ENCODE assay signal across 27 cellular contexts in genomic region chr6:74752303-74752702, GRCh38.
DNase-seq lines count a peak whose midpoint lies in the region; ATAC-seq, FAIRE-seq and TF ChIP-seq lines count a peak whose summit lies in the region.
"Had no signal": no experiment of that assay in that cellular context is flagged by ENCODE, and none has a peak within 500 bp of the region (broad histone marks: within the 10 kb centered on the region; RNA-seq: fewer than 3 reads in every experiment).

No MANE protein-coding gene starts in this region.

- TF ChIP-seq RAD21 in HepG2 (CRISPR knock-in tag; IDR thresholded peaks at IDR 0.05): no peak

- H3K4me1 ChIP-seq in HepG2 (ENCODE audit: insufficient read depth, low read length) (no peaks in the 10 kb centered on the region), right lobe of liver (no peaks in the 10 kb centered on the region)
- H3K4me1 ChIP-seq: Caco-2, gastrocnemius medialis had no signal

- no peaks in the 10 kb centered on the region for H4K20me1 ChIP-seq in HepG2 (ENCODE audit: insufficient read depth, low read length)
- H4K20me1 ChIP-seq: BLaER1 treated with 17β-estradiol and CSF1 and Interleukin-3, amounts not matched to agents 10 nM and 100 nM had no signal

- no peaks in the 10 kb centered on the region for H3K27me3 ChIP-seq in HepG2 (ENCODE audit: control insufficient read depth in 1 of 2, insufficient read depth in 2 of 2, low read length in 2 of 2)
- no peaks in the 10 kb centered on the region for H3K27me3 ChIP-seq in right lobe of liver
- H3K27me3 ChIP-seq: BLaER1 treated with 17β-estradiol and CSF1 and Interleukin-3, amounts not matched to agents 10 nM and 100 nM; cardiac muscle cell; gastrocnemius medialis; tibial artery had no signal

- TF ChIP-seq EP300 in HepG2 (IDR thresholded peaks at IDR 0.05; ENCODE audit: low read depth in 2 of 2, low read length in 2 of 2) (no peak), HepG2 (CRISPR knock-in tag; IDR thresholded peaks at IDR 0.05; ENCODE audit: borderline replicate concordance) (no peak)

- in situ Hi-C loops in HepG2 (cut with HindIII; ENCODE audit: extremely low pct_ligation_motif_present, low pct_unique_long_range_greater_than_20kb): loop anchor here (10.0 kb wide), 1 partner anchor 452 kb away; the partner anchor contains the start of gene COL12A1

- intact Hi-C loops in HepG2 (cut with micrococcal nuclease; ENCODE audit: unreplicated experiment): loop anchor here (1.0 kb wide), 2 partner anchors 452 to 457 kb away; no protein-coding TSS in a partner anchor
- intact Hi-C loops in right lobe of liver (cut with DNase I): no loop called here

- H3K4me3 ChIP-seq in HepG2 (replicated peaks in 1 of 3; ENCODE audit: insufficient read depth in 1 of 3, low read depth in 2 of 3, low read length in 3 of 3) (no peak overlapping the region), right lobe of liver (no peak overlapping the region), fibroblast of the aortic adventitia (ENCODE audit: low read depth, low read length) (no peak overlapping the region)
- H3K4me3 ChIP-seq: BLaER1 treated with 17β-estradiol and CSF1 and Interleukin-3, amounts not matched to agents 10 nM and 100 nM; cardiac muscle cell; gastrocnemius medialis; tibial artery had no signal

- no peak for FAIRE-seq in HepG2 (lab: Jason Lieb, UNC)
- FAIRE-seq: GM12892, GM19239 had no signal

- no peaks in the 10 kb centered on the region for H3K36me3 ChIP-seq in HepG2 (replicated peaks in 1 of 2; ENCODE audit: control insufficient read depth in 1 of 2, insufficient read depth in 2 of 2, low read length in 2 of 2)
- no peaks in the 10 kb centered on the region for H3K36me3 ChIP-seq in right lobe of liver
- H3K36me3 ChIP-seq: BLaER1 treated with 17β-estradiol and CSF1 and Interleukin-3, amounts not matched to agents 10 nM and 100 nM; cardiac muscle cell; gastrocnemius medialis; tibial artery had no signal

- ATAC-seq in HepG2: no peak
- no peak for ATAC-seq in right lobe of liver
- ATAC-seq in HG03095 (IDR thresholded peaks at IDR 0.05; ENCODE audit: unreplicated experiment): no peak
- ATAC-seq in GM21723 (IDR thresholded peaks at IDR 0.05; ENCODE audit: unreplicated experiment): no peak
- ATAC-seq in GM21447 (IDR thresholded peaks at IDR 0.05; ENCODE audit: unreplicated experiment): no peak
- ATAC-seq: gastrocnemius medialis; stimulated activated naive CD8-positive, alpha-beta T cell treated with anti-CD3 and anti-CD28 coated beads, Interleukin-15, Interleukin-2, amounts not matched to agents 100 U/mL and 50 U/mL, for 24 hours had no signal

- TF ChIP-seq POLR2A in HepG2 (IDR thresholded peaks at IDR 0.05; ENCODE audit: insufficient read depth in 1 of 2, low read depth in 2 of 2, low read length in 2 of 2): no peak
- TF ChIP-seq POLR2A in right lobe of liver (IDR thresholded peaks at IDR 0.05): no peak

- no peaks in the 10 kb centered on the region for H3K9me3 ChIP-seq in HepG2 (ENCODE audit: low read length)
- no peaks in the 10 kb centered on the region for H3K9me3 ChIP-seq in right lobe of liver
- H3K9me3 ChIP-seq: BLaER1 treated with 17β-estradiol and CSF1 and Interleukin-3, amounts not matched to agents 10 nM and 100 nM; Caco-2; gastrocnemius medialis; tibial artery had no signal

- POLR2A ChIA-PET in HepG2 (lab: Yijun Ruan, JAX): no interaction called here

- CTCF ChIA-PET in HepG2 (lab: Yijun Ruan, JAX; ENCODE audit: low intra/inter-chr PET ratio, low total read pairs): interaction anchor here (1.0 to 1.4 kb wide), 2 partner anchors 457 to 459 kb away, joined by 5 to 7 read pairs; no protein-coding TSS in a partner anchor

- DNase-seq in HepG2 (ENCODE audit: low spot score): no peak
- no peak for DNase-seq in right lobe of liver
- no peak for DNase-seq in fibroblast of the aortic adventitia (ENCODE audit: low read depth)
- DNase-seq in NCI-H2171 (lab: John Stamatoyannopoulos, UW): no peak
- DNase-seq: activated CD8-positive, alpha-beta memory T cell treated with anti-CD3 and anti-CD28 coated beads for 24 hours; activated naive CD4-positive, alpha-beta T cell; activated T-cell treated with anti-CD3 and anti-CD28 coated beads, Interleukin-2, amount 50 U/mL, for 24 hours; DMS79 treated with DMSO at 0.1 percent for 48 hours; gastrocnemius medialis; GOT3; kidney glomerular epithelial cell; mesenchymal stem cell; NCI-H1436 treated with DMSO at 0.1 percent for 48 hours; occipital lobe; stimulated activated CD4-positive, alpha-beta T cell treated with anti-CD3 and anti-CD28 coated beads, Interleukin-4, amount 100 ng/mL, for 24 hours; stimulated activated naive CD8-positive, alpha-beta T cell treated with anti-CD3 and anti-CD28 coated beads, Interleukin-15, Interleukin-2, amounts not matched to agents 100 U/mL and 50 U/mL, for 24 hours; tibial artery had no signal

- H2AFZ ChIP-seq in HepG2 (ENCODE audit: low read length): no peak overlapping the region

- 16% methylated on average over 3 of the region's 3 CpGs for WGBS in HepG2 (ENCODE audit: low lambda C conversion rate)
- WGBS in right lobe of liver (ENCODE audit: insufficient coverage, low coverage, low lambda C conversion rate, missing lambda C conversion rate): 43% methylated on average over 3 of the region's 3 CpGs

- no peak overlapping the region for H3K9ac ChIP-seq in HepG2 (ENCODE audit: insufficient read depth, low read depth, low read length)
- H3K9ac ChIP-seq: BLaER1 treated with 17β-estradiol and CSF1 and Interleukin-3, amounts not matched to agents 10 nM and 100 nM had no signal

- H3K27ac ChIP-seq in HepG2 (ENCODE audit: extremely low read length, insufficient read depth, low read length) (no peak overlapping the region), right lobe of liver (no peak overlapping the region), VCaP (no peak overlapping the region)
- H3K27ac ChIP-seq: BLaER1 treated with 17β-estradiol and CSF1 and Interleukin-3, amounts not matched to agents 10 nM and 100 nM; cardiac muscle cell; epithelial cell of prostate; gastrocnemius medialis; tibial artery had no signal

- H3K4me2 ChIP-seq in HepG2 (ENCODE audit: low read depth, low read length): no peak overlapping the region
- H3K4me2 ChIP-seq: BLaER1 treated with 17β-estradiol and CSF1 and Interleukin-3, amounts not matched to agents 10 nM and 100 nM had no signal

- TF ChIP-seq CTCF in HepG2 (CRISPR knock-in tag; IDR thresholded peaks at IDR 0.05) (peak; percentile 36), right lobe of liver (IDR thresholded peaks at IDR 0.05) (peak in 2 of 4 donors; percentile 6 to 11), VCaP (conservative IDR thresholded peaks at IDR 0.05) (0 out of 2 replicates have a peak, but pooled peaks have one; percentile 5), fibroblast of the aortic adventitia (IDR thresholded peaks at IDR 0.05; ENCODE audit: insufficient read depth, low read length) (peak; percentile 30)

- H3K79me2 ChIP-seq in HepG2 (ENCODE audit: insufficient read depth, low read length): no peaks in the 10 kb centered on the region

- BruUV-seq in HepG2 (replicated peaks; lab: Mats Ljungman, UMichigan): no TSS peak

TF ChIP-seq in HepG2, 621 proteins besides CTCF, POLR2A, EP300 and RAD21:
- no peak for TF ChIP-seq ISX (CRISPR knock-in tag; conservative IDR thresholded peaks at IDR 0.05)
- TF ChIP-seq ATF2 (CRISPR knock-in tag; IDR thresholded peaks at IDR 0.05): no peak
- TF ChIP-seq STAG1 (CRISPR knock-in tag; IDR thresholded peaks at IDR 0.05): peak; percentile 50
- peak; percentile 25; the same call in 1 of the 2 replicates for TF ChIP-seq SMC3 (IDR thresholded peaks at IDR 0.05; ENCODE audit: low read length)
